In the genomic region with DNA sequence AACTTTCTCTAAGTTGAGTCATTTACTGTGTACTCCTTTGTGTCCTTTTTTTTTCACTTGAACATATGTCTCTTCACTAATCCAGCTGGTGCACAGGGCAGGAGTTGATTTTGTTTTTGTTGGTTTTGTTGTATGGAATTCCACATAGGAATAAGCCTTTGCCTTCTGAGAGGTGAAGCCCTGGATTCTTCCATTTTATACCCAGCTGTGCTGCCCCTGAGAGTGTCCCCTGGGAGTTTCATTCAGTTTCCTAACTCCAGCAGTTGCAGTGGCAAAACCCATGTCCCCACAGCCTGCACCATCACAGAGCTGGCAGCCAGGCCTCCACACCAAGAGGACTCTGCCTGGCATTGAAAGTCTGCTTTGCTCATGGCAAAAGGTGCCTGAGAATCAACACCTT, we compare ENCODE assay signal across 7 cellular contexts.
"Had no signal": no experiment of that assay in that cellular context is flagged by ENCODE, and none has a peak within 500 bp of the region (broad histone marks: within the 10 kb centered on the region; RNA-seq: fewer than 3 reads in every experiment).

No MANE protein-coding gene starts in this region.

- H3K9me3 ChIP-seq: HAP-1 had no signal

- H3K4me1 ChIP-seq: HAP-1 had no signal

- H3K4me1 Mint-ChIP-seq: IgD-negative memory B cell had no signal

- H2AFZ ChIP-seq: GM23338 had no signal

- H3K4me3 ChIP-seq: GM23338, HAP-1 had no signal

- H3K36me3 ChIP-seq: HAP-1 had no signal

- H3K4me3 Mint-ChIP-seq: GM23338, IgD-negative memory B cell had no signal

- FAIRE-seq: HTR-8/SVneo had no signal

- H3K4me2 ChIP-seq: GM23338 had no signal

- H3K27me3 Mint-ChIP-seq: IgD-negative memory B cell had no signal

- DNase-seq: H7, KBM-7 had no signal

- H3K36me3 Mint-ChIP-seq: IgD-negative memory B cell had no signal

- H3K27ac Mint-ChIP-seq: GM23338, IgD-negative memory B cell had no signal

- ATAC-seq: GM23338, HCT116 had no signal
